In the genomic region with DNA sequence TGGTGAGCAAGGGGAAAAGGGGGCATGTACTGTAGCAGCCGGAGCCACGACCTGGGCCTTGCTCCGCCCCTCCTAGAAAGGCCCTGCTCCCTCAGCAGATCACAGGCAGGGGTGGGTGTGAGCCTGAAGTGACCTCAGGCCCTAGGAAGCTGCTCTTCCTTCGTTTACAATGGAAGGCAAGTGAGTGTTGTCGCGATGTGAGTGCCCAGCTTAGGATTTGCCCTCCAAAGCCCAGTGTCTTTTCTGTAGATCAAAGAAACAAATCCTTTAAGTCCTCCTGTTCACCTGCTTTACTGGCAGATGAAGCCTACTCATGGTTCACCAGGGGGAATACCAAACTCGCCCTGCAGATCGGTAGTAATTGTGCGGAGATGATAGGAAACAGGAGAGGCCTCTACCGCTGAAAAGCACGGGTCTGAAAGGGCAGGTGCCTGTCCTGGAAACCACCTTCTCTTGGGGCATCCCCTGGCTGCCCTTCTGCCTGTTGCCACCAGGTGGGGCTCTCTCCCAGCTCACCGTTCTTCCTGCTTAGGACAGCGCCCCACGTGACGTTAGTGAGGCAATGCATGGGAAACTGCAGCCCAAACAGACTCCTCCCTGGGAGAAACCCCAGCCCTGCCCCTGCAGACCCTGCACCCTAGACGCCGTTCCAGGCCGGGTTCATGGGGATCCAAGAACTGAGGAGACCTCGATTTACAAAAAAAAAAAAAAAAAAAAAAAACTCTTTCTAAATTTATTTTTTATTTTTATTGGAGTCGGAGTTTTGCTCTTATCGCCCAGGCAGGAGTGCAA, we compare ENCODE assay signal across 8 cellular contexts. TPM values are rescaled to one million over a fixed set of nuclear protein-coding genes. Genes with fewer than 3 reads are reported as not detected.
DNase-seq lines count a peak whose midpoint lies in the region; ATAC-seq lines count a peak whose summit lies in the region.

No MANE protein-coding gene starts in this region.

- peak; percentile 44 for DNase-seq in DMS 273 treated with DMSO at 0.1 percent for 48 hours (lab: John Stamatoyannopoulos, UW)
- peak; percentile 61 to 83 for DNase-seq in NOMO-1 (lab: John Stamatoyannopoulos, UW; ENCODE audit: unreplicated experiment in 2 of 2)
- DNase-seq in activated CD8-positive, alpha-beta memory T cell treated with anti-CD3 and anti-CD28 coated beads for 24 hours, result peak; percentile 94
- DNase-seq in effector memory CD8-positive, alpha-beta T cell, result peak; percentile 93 to 95 (median 94)
- peak; percentile 92 for DNase-seq in mesenteric fat pad (ENCODE audit: low spot score)
- DNase-seq in stimulated activated CD8-positive, alpha-beta memory T cell treated with anti-CD3 and anti-CD28 coated beads, Interleukin-2, amount 100 ng/mL, for 48 hours (ENCODE audit: low read depth in 2 of 2), result peak; percentile 82 to 89

- peaks cover 32% of the 10 kb centered on the region; the same call in 1 of the 2 replicates for H3K36me3 ChIP-seq in HUES48 (ENCODE audit: control insufficient read depth, insufficient read depth, low read length)

- peak overlapping the region; percentile 79 for H3K27ac ChIP-seq in HUES48 (ENCODE audit: low read depth, low read length)

- no peaks in the 10 kb centered on the region for H3K9me3 ChIP-seq in HUES48 (ENCODE audit: control insufficient read depth, insufficient read depth, low read length)

- H3K27ac Mint-ChIP-seq in effector memory CD8-positive, alpha-beta T cell, result peak overlapping the region; percentile 93 to 98

- no peak overlapping the region for H3K4me3 ChIP-seq in HUES48 (ENCODE audit: low read depth, low read length)

- H3K9ac ChIP-seq in HUES48 (ENCODE audit: low read depth, low read length), result peak overlapping the region; percentile 11; the same call in 1 of the 2 replicates

- peak; percentile 75 for ATAC-seq in GM21515 (IDR thresholded peaks at IDR 0.05; ENCODE audit: unreplicated experiment)
- peak; percentile 97 for ATAC-seq in effector memory CD8-positive, alpha-beta T cell (replicated peaks)

- H3K9me3 Mint-ChIP-seq in effector memory CD8-positive, alpha-beta T cell, result no peaks in the 10 kb centered on the region

- H3K27me3 Mint-ChIP-seq in effector memory CD8-positive, alpha-beta T cell, result no peaks in the 10 kb centered on the region

- no peak overlapping the region for H3K4me3 Mint-ChIP-seq in effector memory CD8-positive, alpha-beta T cell

- peaks cover 60% of the 10 kb centered on the region for H3K36me3 Mint-ChIP-seq in effector memory CD8-positive, alpha-beta T cell (ENCODE audit: insufficient read depth)

- H3K27me3 ChIP-seq in HUES48 (ENCODE audit: control insufficient read depth, insufficient read depth, low read length), result no peaks in the 10 kb centered on the region

- peaks cover 12 to 14% of the 10 kb centered on the region in 2 donors for H3K4me1 Mint-ChIP-seq in effector memory CD8-positive, alpha-beta T cell (ENCODE audit: low read depth in 2 of 2)

- peaks cover 6% of the 10 kb centered on the region for H3K4me1 ChIP-seq in HUES48 (ENCODE audit: control insufficient read depth, insufficient read depth, low read length)

RNA-seq across cellular contexts. Expression of gene KLC2, which starts 34.9 kb away (rescaled TPM):
- 35.0 TPM for total RNA-seq in mesenteric fat pad

RNA-seq across cellular contexts. Expression of gene RAB1B, which starts 45.9 kb away (rescaled TPM):
- 138 TPM for total RNA-seq in mesenteric fat pad

RNA-seq across cellular contexts. Expression of gene CNIH2, which starts 55.4 kb away (rescaled TPM):
- 0.55 TPM for total RNA-seq in mesenteric fat pad

Comparison
In these comparisons a context has a peak if more than half of its experiments do, and no peak if none do; other contexts are left out.
1. DNase-seq: peak in every context shown above with its lines; median percentile 94 in activated CD8-positive, alpha-beta memory T cell treated with anti-CD3 and anti-CD28 coated beads for 24 hours; 94 in effector memory CD8-positive, alpha-beta T cell; 92 in mesenteric fat pad; 86 in stimulated activated CD8-positive, alpha-beta memory T cell treated with anti-CD3 and anti-CD28 coated beads, Interleukin-2, amount 100 ng/mL, for 48 hours; 72 in NOMO-1; 44 in DMS 273 treated with DMSO at 0.1 percent for 48 hours.